ENCODE assay signal across 12 cellular contexts in the genomic region with DNA sequence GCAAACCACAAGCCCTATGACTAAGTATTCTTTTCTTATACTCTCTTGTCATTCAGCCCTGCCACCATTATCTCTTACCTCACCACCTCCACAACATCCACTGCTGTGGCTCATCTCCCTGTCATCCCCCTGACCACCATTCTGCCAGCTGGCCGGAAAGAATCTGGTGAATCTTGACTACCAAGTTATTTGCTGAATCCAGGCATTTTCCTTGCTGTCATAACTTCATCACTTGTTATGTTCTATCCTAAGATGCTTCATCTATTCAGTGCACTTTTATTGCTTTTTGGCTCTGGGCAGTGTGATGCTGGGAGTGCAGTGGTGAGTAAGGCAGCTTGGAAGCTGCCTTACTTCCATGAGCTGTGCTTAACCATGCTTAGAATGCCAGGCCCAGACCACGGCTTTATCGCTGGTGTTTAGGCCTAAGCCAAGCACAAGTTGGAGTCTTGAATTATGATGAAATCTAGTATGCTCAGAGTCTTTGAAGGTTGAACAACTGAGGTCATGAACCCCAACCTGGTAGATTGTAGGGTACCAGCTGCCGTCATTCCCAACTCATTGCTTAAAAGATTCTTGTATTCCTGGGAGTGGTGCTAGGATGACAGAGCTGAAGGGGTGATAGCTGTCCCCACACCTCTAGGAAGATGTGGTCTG. TPM values are rescaled to one million over a fixed set of nuclear protein-coding genes. Genes with fewer than 3 reads are reported as not detected.
DNase-seq lines count a peak whose midpoint lies in the region; ATAC-seq and TF ChIP-seq lines count a peak whose summit lies in the region.
"Had no signal": no experiment of that assay in that cellular context is flagged by ENCODE, and none has a peak within 500 bp of the region (broad histone marks: within the 10 kb centered on the region; RNA-seq: fewer than 3 reads in every experiment).

No MANE protein-coding gene starts in this region.

- TF ChIP-seq CTCF in foreskin fibroblast (IDR thresholded peaks at IDR 0.05; ENCODE audit: low read depth, low read length), result no peak

- no peak overlapping the region for H3K4me3 Mint-ChIP-seq in activated naive CD8-positive, alpha-beta T cell treated with anti-CD3 and anti-CD28 coated beads for 36 hours
- H3K4me3 Mint-ChIP-seq in activated naive CD8-positive, alpha-beta T cell treated with anti-CD3 and anti-CD28 coated beads, Interleukin-2, amount 50 U/mL, for 24 hours, result no peak overlapping the region
- H3K4me3 Mint-ChIP-seq in stimulated activated naive CD8-positive, alpha-beta T cell treated with anti-CD3 and anti-CD28 coated beads, Interleukin-15, Interleukin-2, amounts not matched to agents 100 ng/mL and 50 ng/mL, for 24 hours, result no peak overlapping the region
- no peak overlapping the region for H3K4me3 Mint-ChIP-seq in activated T-cell treated with anti-CD3 and anti-CD28 coated beads, Interleukin-2, amount 50 U/mL, for 72 hours
- H3K4me3 Mint-ChIP-seq: mesothelial cell of epicardium had no signal

- peaks cover 64% of the 10 kb centered on the region for H3K36me3 Mint-ChIP-seq in activated naive CD8-positive, alpha-beta T cell treated with anti-CD3 and anti-CD28 coated beads for 36 hours
- H3K36me3 Mint-ChIP-seq in activated naive CD8-positive, alpha-beta T cell treated with anti-CD3 and anti-CD28 coated beads, Interleukin-2, amount 50 U/mL, for 24 hours (ENCODE audit: low read depth), result peaks cover 67% of the 10 kb centered on the region
- peaks cover 82% of the 10 kb centered on the region for H3K36me3 Mint-ChIP-seq in stimulated activated naive CD8-positive, alpha-beta T cell treated with anti-CD3 and anti-CD28 coated beads, Interleukin-15, Interleukin-2, amounts not matched to agents 100 ng/mL and 50 ng/mL, for 24 hours (ENCODE audit: low read depth)
- peaks cover 16 to 38% of the 10 kb centered on the region in 2 donors for H3K36me3 Mint-ChIP-seq in activated T-cell treated with anti-CD3 and anti-CD28 coated beads, Interleukin-2, amount 50 U/mL, for 72 hours (ENCODE audit: insufficient read depth in 2 of 2)

- DNase-seq in activated naive CD8-positive, alpha-beta T cell treated with anti-CD3 and anti-CD28 coated beads for 36 hours, result no peak
- no peak for DNase-seq in activated naive CD8-positive, alpha-beta T cell treated with anti-CD3 and anti-CD28 coated beads, Interleukin-2, amount 50 U/mL, for 24 hours
- DNase-seq in T1000 (lab: John Stamatoyannopoulos, UW) (peak; percentile 84), foreskin fibroblast (peak; percentile 98), NCI-H69 (lab: John Stamatoyannopoulos, UW) (no peak)
- DNase-seq in activated T-cell treated with anti-CD3 and anti-CD28 coated beads, Interleukin-2, amount 50 U/mL, for 72 hours, result no peak
- DNase-seq: aorta, KG1 had no signal

- H3K4me3 ChIP-seq in foreskin fibroblast (ENCODE audit: low read depth in 1 of 2, low read length in 2 of 2), result no peak overlapping the region
- H3K4me3 ChIP-seq: BLaER1 treated with 17β-estradiol and CSF1 and Interleukin-3, amounts not matched to agents 10 nM and 100 nM had no signal

- H3K4me1 Mint-ChIP-seq in activated naive CD8-positive, alpha-beta T cell treated with anti-CD3 and anti-CD28 coated beads for 36 hours, result peaks cover 48% of the 10 kb centered on the region
- peaks cover 32% of the 10 kb centered on the region for H3K4me1 Mint-ChIP-seq in activated naive CD8-positive, alpha-beta T cell treated with anti-CD3 and anti-CD28 coated beads, Interleukin-2, amount 50 U/mL, for 24 hours
- H3K4me1 Mint-ChIP-seq in stimulated activated naive CD8-positive, alpha-beta T cell treated with anti-CD3 and anti-CD28 coated beads, Interleukin-15, Interleukin-2, amounts not matched to agents 100 ng/mL and 50 ng/mL, for 24 hours (ENCODE audit: low read depth), result peaks cover 42% of the 10 kb centered on the region
- peaks cover 27% of the 10 kb centered on the region for H3K4me1 Mint-ChIP-seq in activated T-cell treated with anti-CD3 and anti-CD28 coated beads, Interleukin-2, amount 50 U/mL, for 72 hours (ENCODE audit: low read depth)

- ATAC-seq in activated naive CD8-positive, alpha-beta T cell treated with anti-CD3 and anti-CD28 coated beads, Interleukin-2, amount 50 U/mL, for 24 hours, result no peak
- no peak for ATAC-seq in HG02588 (IDR thresholded peaks at IDR 0.05; ENCODE audit: unreplicated experiment)
- ATAC-seq in activated T-cell treated with anti-CD3 and anti-CD28 coated beads, Interleukin-2, amount 50 U/mL, for 72 hours (replicated peaks in 1 of 2), result no peak

- peak overlapping the region; percentile 42 for H3K27ac Mint-ChIP-seq in activated naive CD8-positive, alpha-beta T cell treated with anti-CD3 and anti-CD28 coated beads for 36 hours
- no peak overlapping the region for H3K27ac Mint-ChIP-seq in activated naive CD8-positive, alpha-beta T cell treated with anti-CD3 and anti-CD28 coated beads, Interleukin-2, amount 50 U/mL, for 24 hours
- H3K27ac Mint-ChIP-seq in stimulated activated naive CD8-positive, alpha-beta T cell treated with anti-CD3 and anti-CD28 coated beads, Interleukin-15, Interleukin-2, amounts not matched to agents 100 ng/mL and 50 ng/mL, for 24 hours, result peak overlapping the region; percentile 8
- H3K27ac Mint-ChIP-seq in activated T-cell treated with anti-CD3 and anti-CD28 coated beads, Interleukin-2, amount 50 U/mL, for 72 hours, result no peak overlapping the region
- H3K27ac Mint-ChIP-seq: mesothelial cell of epicardium had no signal

- H3K9me3 Mint-ChIP-seq in activated naive CD8-positive, alpha-beta T cell treated with anti-CD3 and anti-CD28 coated beads for 36 hours, result no peaks in the 10 kb centered on the region
- no peaks in the 10 kb centered on the region for H3K9me3 Mint-ChIP-seq in activated naive CD8-positive, alpha-beta T cell treated with anti-CD3 and anti-CD28 coated beads, Interleukin-2, amount 50 U/mL, for 24 hours
- no peaks in the 10 kb centered on the region for H3K9me3 Mint-ChIP-seq in stimulated activated naive CD8-positive, alpha-beta T cell treated with anti-CD3 and anti-CD28 coated beads, Interleukin-15, Interleukin-2, amounts not matched to agents 100 ng/mL and 50 ng/mL, for 24 hours
- no peaks in the 10 kb centered on the region for H3K9me3 Mint-ChIP-seq in activated T-cell treated with anti-CD3 and anti-CD28 coated beads, Interleukin-2, amount 50 U/mL, for 72 hours
- H3K9me3 Mint-ChIP-seq: mesothelial cell of epicardium had no signal

- H3K27me3 Mint-ChIP-seq in activated naive CD8-positive, alpha-beta T cell treated with anti-CD3 and anti-CD28 coated beads for 36 hours, result no peaks in the 10 kb centered on the region
- H3K27me3 Mint-ChIP-seq in activated naive CD8-positive, alpha-beta T cell treated with anti-CD3 and anti-CD28 coated beads, Interleukin-2, amount 50 U/mL, for 24 hours, result no peaks in the 10 kb centered on the region
- no peaks in the 10 kb centered on the region for H3K27me3 Mint-ChIP-seq in stimulated activated naive CD8-positive, alpha-beta T cell treated with anti-CD3 and anti-CD28 coated beads, Interleukin-15, Interleukin-2, amounts not matched to agents 100 ng/mL and 50 ng/mL, for 24 hours
- no peaks in the 10 kb centered on the region for H3K27me3 Mint-ChIP-seq in activated T-cell treated with anti-CD3 and anti-CD28 coated beads, Interleukin-2, amount 50 U/mL, for 72 hours (ENCODE audit: low read depth)

RNA-seq across cellular contexts. Expression of a gene that starts 27.0 kb away (rescaled TPM):
- 1 to 10 TPM; 9.3 to 9.4 TPM for total RNA-seq in activated naive CD8-positive, alpha-beta T cell treated with anti-CD3 and anti-CD28 coated beads for 36 hours
- 10 to 100 TPM; 24.4 to 30.6 TPM for total RNA-seq in activated T-cell treated with anti-CD3 and anti-CD28 coated beads, Interleukin-2, amount 50 U/mL, for 72 hours

Comparison
In these comparisons a context has a peak if more than half of its experiments do, and no peak if none do; other contexts are left out.
1. H3K27ac Mint-ChIP-seq: peak in activated naive CD8-positive, alpha-beta T cell treated with anti-CD3 and anti-CD28 coated beads for 36 hours (single experiment) and stimulated activated naive CD8-positive, alpha-beta T cell treated with anti-CD3 and anti-CD28 coated beads, Interleukin-15, Interleukin-2, amounts not matched to agents 100 ng/mL and 50 ng/mL, for 24 hours (single experiment); none in activated naive CD8-positive, alpha-beta T cell treated with anti-CD3 and anti-CD28 coated beads, Interleukin-2, amount 50 U/mL, for 24 hours (single experiment) and activated T-cell treated with anti-CD3 and anti-CD28 coated beads, Interleukin-2, amount 50 U/mL, for 72 hours (single experiment).
2. DNase-seq: peak in T1000 (single experiment) and foreskin fibroblast (2 of 2); none in activated naive CD8-positive, alpha-beta T cell treated with anti-CD3 and anti-CD28 coated beads for 36 hours (single experiment), activated naive CD8-positive, alpha-beta T cell treated with anti-CD3 and anti-CD28 coated beads, Interleukin-2, amount 50 U/mL, for 24 hours (single experiment), NCI-H69 (single experiment) and activated T-cell treated with anti-CD3 and anti-CD28 coated beads, Interleukin-2, amount 50 U/mL, for 72 hours (0 of 2).